19 cellular contexts compared by ENCODE assay signal in the genomic region with DNA sequence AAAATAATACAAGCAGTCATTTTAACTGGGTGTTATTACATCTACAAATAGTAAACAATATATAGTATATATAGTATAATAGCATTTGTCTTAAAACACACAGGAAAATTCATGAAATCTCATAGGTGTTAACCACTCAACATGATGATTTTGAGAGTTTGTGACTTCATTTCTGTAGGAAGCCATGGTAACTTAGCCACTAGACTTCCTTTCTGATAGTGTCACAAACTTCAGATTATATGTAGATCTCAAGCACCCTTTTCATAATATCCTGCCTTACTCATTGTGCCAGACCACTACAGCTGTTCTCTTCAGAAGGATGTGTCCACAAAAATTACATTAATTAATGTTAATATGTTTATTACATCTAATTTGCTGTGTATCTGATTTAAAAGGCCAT.
"Had no signal": no experiment of that assay in that cellular context is flagged by ENCODE, and none has a peak within 500 bp of the region (broad histone marks: within the 10 kb centered on the region; RNA-seq: fewer than 3 reads in every experiment).

No MANE protein-coding gene starts in this region.

- ATAC-seq: left colon; left lung; lower lobe of right lung; right lobe of liver; stimulated activated memory B cell treated with anti-CD40 and anti-IgM and Interleukin-4, amounts not matched to agents 10 μg/mL and 1 μg/mL and 100 μg/mL, for 72 hours; stimulated activated naive CD8-positive, alpha-beta T cell treated with anti-CD3 and anti-CD28 coated beads, Interleukin-15, amount 100 ng/mL, for 72 hours had no signal

- DNase-seq: left colon; left lung; lower lobe of right lung; mammary epithelial cell; mesenchymal stem cell; naive B cell; natural killer cell; nephron progenitor cell; occipital lobe; right lobe of liver; stimulated activated CD4-positive, alpha-beta T cell treated with anti-CD3 and anti-CD28 coated beads, Interleukin-1b, Interleukin-23, amount 100 ng/mL, for 48 hours; stimulated activated CD4-positive, alpha-beta T cell treated with anti-CD3 and anti-CD28 coated beads, Interleukin-2, amount 100 ng/mL, for 48 hours; stimulated activated CD4-positive, alpha-beta T cell treated with anti-CD3 and anti-CD28 coated beads, Interleukin-4, amount 100 ng/mL, for 4 hours; stimulated activated CD8-positive, alpha-beta memory T cell treated with anti-CD3 and anti-CD28 coated beads, Interleukin-4, amount 100 ng/mL, for 48 hours; stimulated activated naive CD4-positive, alpha-beta T cell treated with Interleukin-2 at 50 U/mL for 16 hours; stimulated activated naive CD8-positive, alpha-beta T cell treated with anti-CD3 and anti-CD28 coated beads, Interleukin-15, amount 100 ng/mL, for 72 hours; substantia nigra; uterus had no signal
